Comparison of ENCODE assay signal across 8 cellular contexts in the genomic region with DNA sequence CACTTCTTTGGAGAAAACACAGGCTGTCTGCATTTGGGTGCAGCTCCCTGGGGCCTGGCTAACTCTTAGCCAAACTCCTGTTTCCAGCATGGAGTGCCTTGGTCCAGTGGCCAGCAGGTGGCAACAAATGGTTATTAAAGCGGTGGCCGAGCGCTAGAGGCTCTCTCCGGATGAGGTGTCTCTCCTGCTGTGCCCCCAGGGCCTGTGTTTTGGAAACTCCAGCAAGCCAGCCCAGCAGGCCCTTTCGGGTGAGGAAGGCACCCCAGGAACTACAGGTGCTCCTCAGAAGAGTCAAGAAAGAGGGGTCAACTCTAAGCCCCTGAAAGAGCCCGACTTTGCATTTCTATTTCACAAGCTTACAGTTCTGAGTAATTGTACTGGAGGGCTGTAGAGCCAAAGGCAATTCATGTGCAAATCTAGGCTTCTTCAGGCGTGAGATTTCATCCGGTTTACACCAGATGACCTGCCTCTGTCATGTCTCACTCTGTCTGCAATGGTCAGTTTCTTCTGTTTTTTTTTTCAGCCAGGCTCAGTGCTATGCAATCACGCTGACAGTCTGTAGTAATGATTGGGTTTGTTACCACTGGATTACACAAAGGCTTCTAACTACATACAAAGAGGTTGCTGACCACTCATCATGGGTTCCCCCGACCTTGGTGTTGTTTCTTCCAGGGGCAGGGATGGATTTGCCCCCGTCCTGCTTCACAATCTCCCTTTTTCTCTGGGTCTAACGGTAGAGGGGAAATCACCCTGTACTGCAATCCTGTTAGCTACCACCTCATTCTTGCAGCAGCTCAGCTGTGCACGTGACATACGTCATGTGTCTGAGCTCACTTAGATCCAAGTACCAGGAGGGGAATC. TPM values are rescaled to one million over a fixed set of nuclear protein-coding genes. Genes with fewer than 3 reads are reported as not detected.
A peak's percentile ranks its signal among the peaks of the same experiment; 100 is the strongest.
DNase-seq lines count a peak whose midpoint lies in the region; ATAC-seq and TF ChIP-seq lines count a peak whose summit lies in the region.

No MANE protein-coding gene starts in this region.

- peaks cover 26% of the 10 kb centered on the region for H3K4me1 Mint-ChIP-seq in CD4-positive, alpha-beta T cell (ENCODE audit: low read depth)

- no peaks in the 10 kb centered on the region for H3K36me3 ChIP-seq in rectal smooth muscle tissue (ENCODE audit: control insufficient read depth, insufficient read depth, low read length)

- no peak overlapping the region for H3K27ac ChIP-seq in CD4-positive, alpha-beta T cell (ENCODE audit: low read depth, low read length)
- H3K27ac ChIP-seq in right cardiac atrium (ENCODE audit: low read length) (no peak overlapping the region), rectal smooth muscle tissue (ENCODE audit: low read depth, low read length) (no peak overlapping the region)

- no peaks in the 10 kb centered on the region for H3K9me3 Mint-ChIP-seq in CD4-positive, alpha-beta T cell

- H3K4me3 ChIP-seq in astrocyte of the cerebellum (ENCODE audit: low read depth, low read length): no peak overlapping the region
- H3K4me3 ChIP-seq in right cardiac atrium (ENCODE audit: low read length): peak overlapping the region; percentile 12
- H3K4me3 ChIP-seq in rectal smooth muscle tissue (ENCODE audit: low read length): peak overlapping the region; percentile 10

- ATAC-seq in CD4-positive, alpha-beta T cell (ENCODE audit: poor library complexity): peak; percentile 66
- ATAC-seq in GM19324 (IDR thresholded peaks at IDR 0.05; ENCODE audit: low FRiP score, unreplicated experiment) (peak; percentile 77), right cardiac atrium (peak; percentile 96), HG03039 (IDR thresholded peaks at IDR 0.05; ENCODE audit: unreplicated experiment) (no peak)

- CTCF ChIA-PET in CD4-positive, alpha-beta T cell (lab: Charles Lee): interaction anchor here (0.6 to 1.9 kb wide), 7 partner anchors 17 to 218 kb away, joined by 3 to 9 read pairs (median 5); no protein-coding TSS in a partner anchor

- peak in 6 of 10 experiments; percentile 17 to 35 (median 28) for DNase-seq in CD4-positive, alpha-beta T cell
- peak; percentile 60 for DNase-seq in HT1080 (ENCODE audit: low read depth)
- DNase-seq in OCI-M1 (lab: John Stamatoyannopoulos, UW): peak; percentile 82
- peak; percentile 63 for DNase-seq in astrocyte of the cerebellum (ENCODE audit: low read depth)
- peak; percentile 82 to 93 (median 89) for DNase-seq in right cardiac atrium

- H3K4me1 ChIP-seq in right cardiac atrium (ENCODE audit: control insufficient read depth, insufficient read depth, low read length) (no peaks in the 10 kb centered on the region), rectal smooth muscle tissue (ENCODE audit: control insufficient read depth, insufficient read depth, low read length) (peaks cover 5% of the 10 kb centered on the region)

- intact Hi-C loops in CD4-positive, alpha-beta T cell (cut with DNase I, micrococcal nuclease): loop anchor here (5.0 to 10.0 kb wide), 3 partner anchors 135 to 233 kb away; partner anchors contain the start of gene CHN1 (in 1 of the 2)
- intact Hi-C loops in right cardiac atrium (cut with DNase I): loop anchor here (2.0 to 5.0 kb wide), 4 partner anchors 215 to 220 kb away; no protein-coding TSS in a partner anchor

- no peaks in the 10 kb centered on the region for H3K36me3 Mint-ChIP-seq in CD4-positive, alpha-beta T cell (ENCODE audit: low read depth)

- H3K27ac Mint-ChIP-seq in CD4-positive, alpha-beta T cell: no peak overlapping the region

- POLR2A ChIA-PET in CD4-positive, alpha-beta T cell (lab: Charles Lee): no interaction called here

- H3K9me3 ChIP-seq in CD4-positive, alpha-beta T cell (ENCODE audit: control insufficient read depth, low read length): no peaks in the 10 kb centered on the region
- H3K9me3 ChIP-seq in right cardiac atrium (ENCODE audit: control insufficient read depth, low read length): no peaks in the 10 kb centered on the region

- H3K27me3 Mint-ChIP-seq in CD4-positive, alpha-beta T cell: no peaks in the 10 kb centered on the region

- H3K4me3 Mint-ChIP-seq in CD4-positive, alpha-beta T cell: no peak overlapping the region

- no peaks in the 10 kb centered on the region for H3K27me3 ChIP-seq in CD4-positive, alpha-beta T cell (ENCODE audit: control insufficient read depth, insufficient read depth, low read length)
- H3K27me3 ChIP-seq in right cardiac atrium (ENCODE audit: control insufficient read depth, insufficient read depth): no peaks in the 10 kb centered on the region
- H3K27me3 ChIP-seq in rectal smooth muscle tissue (ENCODE audit: control insufficient read depth, insufficient read depth, low read length): no peaks in the 10 kb centered on the region

- in situ Hi-C loops in astrocyte of the cerebellum (cut with HindIII; ENCODE audit: low sequenced_read_pairs): loop anchor here (5.0 kb wide), 1 partner anchor 210 kb away; no protein-coding TSS in a partner anchor

- no peak overlapping the region for H3K9ac ChIP-seq in rectal smooth muscle tissue (ENCODE audit: low read length)

- peak; percentile 35 for TF ChIP-seq CTCF in CD4-positive, alpha-beta T cell (IDR thresholded peaks at IDR 0.05)
- peak; percentile 91 for TF ChIP-seq CTCF in astrocyte of the cerebellum (IDR thresholded peaks at IDR 0.05; ENCODE audit: low read depth, low read length, missing control alignments)

- 30% methylated on average over 14 of the region's 14 CpGs for WGBS in right cardiac atrium

RNA-seq across cellular contexts. Expression of gene CHRNA1, which starts 7.6 kb away (rescaled TPM):
- total RNA-seq in CD4-positive, alpha-beta T cell: under 1 TPM; 0.17 to 0.19 TPM
- total RNA-seq in HT1080 (2014; rRNA removed; shearing (Covaris generic)): 0.10 and 0.66 TPM in 2 replicates
- not detected in 2 replicates for polyA plus RNA-seq in HT1080 (2015; cell fraction: cytosol; rRNA removed)
- polyA plus RNA-seq in HT1080 (2015; cell fraction: nucleus; rRNA removed): not detected in 2 replicates
- under 1 TPM in 2 of 4 donors, not detected in 2; 0.20 to 0.57 TPM for total RNA-seq in right cardiac atrium
- 0.95 TPM for polyA plus RNA-seq in right cardiac atrium

Comparison
In these comparisons a context has a peak if more than half of its experiments do, and no peak if none do; other contexts are left out.
1. DNase-seq: peak in every context shown above with its lines; median percentile 89 in right cardiac atrium; 82 in OCI-M1; 63 in astrocyte of the cerebellum; 60 in HT1080; 28 in CD4-positive, alpha-beta T cell.